Comparison of ENCODE assay signal across 23 cellular contexts in genomic region chr22:46590334-46590733, GRCh38. TPM values are rescaled to one million over a fixed set of nuclear protein-coding genes. Genes with fewer than 3 reads are reported as not detected.
A peak's percentile ranks its signal among the peaks of the same experiment; 100 is the strongest.
DNase-seq lines count a peak whose midpoint lies in the region; ATAC-seq and TF ChIP-seq lines count a peak whose summit lies in the region.
"Had no signal": no experiment of that assay in that cellular context is flagged by ENCODE, and none has a peak within 500 bp of the region (broad histone marks: within the 10 kb centered on the region; RNA-seq: fewer than 3 reads in every experiment).

No MANE protein-coding gene starts in this region.

- H2BK12ac ChIP-seq in neuronal stem cell (ENCODE audit: low read length), result no peak overlapping the region

- no peak overlapping the region for H4K8ac ChIP-seq in neuronal stem cell (ENCODE audit: low read depth, low read length)

- ATAC-seq in GM23338, result no peak
- no peak for ATAC-seq in WTC11
- peak; percentile 77 for ATAC-seq in left ventricle myocardium superior
- ATAC-seq in activated T-cell treated with anti-CD3 and anti-CD28 coated beads, Interleukin-2, amount 50 U/mL, for 72 hours (replicated peaks in 1 of 2), result no peak
- ATAC-seq in HG03457 (IDR thresholded peaks at IDR 0.05; ENCODE audit: unreplicated experiment), result no peak
- ATAC-seq: activated T-cell treated with anti-CD3 and anti-CD28 coated beads, Interleukin-2, amount 50 U/mL, for 4 hours; Panc1 had no signal

- H3K4me1 ChIP-seq in GM23338 (ENCODE audit: insufficient read depth) (peaks cover 3% of the 10 kb centered on the region; the same call in 1 of the 2 replicates), neuronal stem cell (ENCODE audit: control insufficient read depth in 2 of 2, insufficient read depth in 1 of 2, low read depth in 1 of 2, low read length in 2 of 2) (peaks cover 0 to 9% of the 10 kb centered on the region in 2 donors)

- H3K79me2 ChIP-seq in GM23338 (replicated peaks; ENCODE audit: insufficient read depth), result peaks cover 14% of the 10 kb centered on the region

- no peak overlapping the region for H2BK5ac ChIP-seq in neuronal stem cell (ENCODE audit: low read length)

- H3K27me3 ChIP-seq in GM23338 (ENCODE audit: insufficient read depth) (no peaks in the 10 kb centered on the region), neuronal stem cell (ENCODE audit: control insufficient read depth in 3 of 3, insufficient read depth in 3 of 3, low read depth in 1 of 3, low read length in 3 of 3) (peaks cover 0 to 3% (median 0%) of the 10 kb centered on the region in 3 experiments)
- H3K27me3 ChIP-seq: brain microvascular endothelial cell, sigmoid colon, testis had no signal

- H3K18ac ChIP-seq in neuronal stem cell (ENCODE audit: low read length), result peak overlapping the region; percentile 59

- H2AK5ac ChIP-seq in neuronal stem cell (ENCODE audit: low read depth, low read length), result peak overlapping the region; percentile 28

- no peak overlapping the region for H3K4me3 Mint-ChIP-seq in GM23338
- H3K4me3 Mint-ChIP-seq in WTC11, result no peak overlapping the region
- no peak overlapping the region for H3K4me3 Mint-ChIP-seq in activated T-cell treated with anti-CD3 and anti-CD28 coated beads, Interleukin-2, amount 50 U/mL, for 72 hours
- H3K4me3 Mint-ChIP-seq: activated CD4-positive, alpha-beta memory T cell treated with anti-CD3 and anti-CD28 coated beads for 36 hours; activated naive CD8-positive, alpha-beta T cell; activated T-cell treated with anti-CD3 and anti-CD28 coated beads, Interleukin-2, amount 50 U/mL, for 4 hours; mesothelial cell of epicardium had no signal

- peaks cover 21% of the 10 kb centered on the region for H3K79me1 ChIP-seq in neuronal stem cell (ENCODE audit: low read depth, low read length)

- H2BK120ac ChIP-seq in neuronal stem cell (ENCODE audit: low read depth, low read length), result no peak overlapping the region

- H3K4me1 Mint-ChIP-seq in GM23338, result peaks cover 38% of the 10 kb centered on the region
- H3K4me1 Mint-ChIP-seq in WTC11, result peaks cover 22% of the 10 kb centered on the region
- H3K4me1 Mint-ChIP-seq in activated T-cell treated with anti-CD3 and anti-CD28 coated beads, Interleukin-2, amount 50 U/mL, for 72 hours (ENCODE audit: low read depth), result peaks cover 41% of the 10 kb centered on the region

- no peak overlapping the region for H3K9ac ChIP-seq in neuronal stem cell (ENCODE audit: low read depth, low read length, poor library complexity)

- no peak overlapping the region for H3K23ac ChIP-seq in neuronal stem cell (ENCODE audit: low read depth, low read length, poor library complexity)

- no peaks in the 10 kb centered on the region for H3K9me2 ChIP-seq in GM23338 (ENCODE audit: insufficient read depth)

- no peak overlapping the region; the same call in 1 of the 2 replicates for H3K27ac Mint-ChIP-seq in GM23338
- H3K27ac Mint-ChIP-seq in WTC11, result peak overlapping the region; percentile 63; the same call in 1 of the 2 replicates
- no peak overlapping the region for H3K27ac Mint-ChIP-seq in activated T-cell treated with anti-CD3 and anti-CD28 coated beads, Interleukin-2, amount 50 U/mL, for 72 hours
- H3K27ac Mint-ChIP-seq: activated CD4-positive, alpha-beta memory T cell treated with anti-CD3 and anti-CD28 coated beads for 36 hours had no signal

- H3K14ac ChIP-seq in neuronal stem cell (ENCODE audit: low read length), result no peak overlapping the region

- H3K36me3 ChIP-seq in GM23338 (ENCODE audit: insufficient read depth) (no peaks in the 10 kb centered on the region), neuronal stem cell (replicated peaks in 1 of 2; ENCODE audit: control insufficient read depth in 2 of 2, insufficient read depth in 2 of 2, low read length in 2 of 2) (no peaks in the 10 kb centered on the region)
- H3K36me3 ChIP-seq: brain microvascular endothelial cell, sigmoid colon had no signal

- H4K91ac ChIP-seq in neuronal stem cell (ENCODE audit: low read depth, low read length, poor library complexity), result no peak overlapping the region

- H3K4me2 ChIP-seq in GM23338 (no peak overlapping the region), neuronal stem cell (ENCODE audit: insufficient read depth, low read length, poor library complexity, severe bottlenecking) (no peak overlapping the region)

- no peak for DNase-seq in GM23338 (ENCODE audit: low spot score)
- peak; percentile 10 for DNase-seq in WTC11 (ENCODE audit: low spot score)
- peak; percentile 85 for DNase-seq in left ventricle myocardium superior
- no peak for DNase-seq in neuronal stem cell (ENCODE audit: low spot score)
- no peak for DNase-seq in activated T-cell treated with anti-CD3 and anti-CD28 coated beads, Interleukin-2, amount 50 U/mL, for 72 hours
- DNase-seq in DMS153 treated with DMSO at 0.1 percent for 48 hours (lab: John Stamatoyannopoulos, UW; ENCODE audit: unreplicated experiment), result no peak
- DNase-seq in hepatic stellate cell (ENCODE audit: low spot score), result no peak
- DNase-seq: activated CD4-positive, alpha-beta memory T cell treated with anti-CD3 and anti-CD28 coated beads for 36 hours; activated T-cell treated with anti-CD3 and anti-CD28 coated beads, Interleukin-2, amount 50 U/mL, for 4 hours; brain microvascular endothelial cell; KG1; NCI-H1092; NCI-H2107; NCI-H774; nucleus accumbens; sigmoid colon; stimulated activated CD4-positive, alpha-beta T cell treated with anti-CD3 and anti-CD28 coated beads, Interleukin-2, amount 100 ng/mL, for 24 hours; testis had no signal

- no peak overlapping the region for H3K4ac ChIP-seq in neuronal stem cell (ENCODE audit: low read length)

- H4K20me1 ChIP-seq in GM23338 (replicated peaks; ENCODE audit: insufficient read depth), result no peaks in the 10 kb centered on the region; the same call in 1 of the 2 replicates

- H3K9me3 Mint-ChIP-seq in GM23338 (no peaks in the 10 kb centered on the region), WTC11 (no peaks in the 10 kb centered on the region)
- no peaks in the 10 kb centered on the region for H3K9me3 Mint-ChIP-seq in activated T-cell treated with anti-CD3 and anti-CD28 coated beads, Interleukin-2, amount 50 U/mL, for 72 hours
- H3K9me3 Mint-ChIP-seq: activated CD4-positive, alpha-beta memory T cell treated with anti-CD3 and anti-CD28 coated beads for 36 hours; activated T-cell treated with anti-CD3 and anti-CD28 coated beads, Interleukin-2, amount 50 U/mL, for 4 hours; mesothelial cell of epicardium had no signal

- no peak overlapping the region for H2BK15ac ChIP-seq in neuronal stem cell (ENCODE audit: low read length)

- CTCF ChIA-PET in WTC11 (lab: Charles Lee), result interaction anchor here (1.0 to 2.9 kb wide), 2 partner anchors 26 to 223 kb away, joined by 6 to 12 read pairs; no protein-coding TSS in a partner anchor

- H3F3A ChIP-seq in GM23338 (replicated peaks; ENCODE audit: low read depth), result no peaks in the 10 kb centered on the region

- H3K27ac ChIP-seq in GM23338 (ENCODE audit: low read depth) (0 out of 2 replicates have a peak overlapping the region, but pooled peaks have one; percentile 39), neuronal stem cell (replicated peaks; ENCODE audit: low read length) (no peak overlapping the region)
- H3K27ac ChIP-seq: brain microvascular endothelial cell, sigmoid colon, SK-N-MC, testis had no signal

- H3K36me3 Mint-ChIP-seq in GM23338 (ENCODE audit: low read depth) (no peaks in the 10 kb centered on the region), WTC11 (no peaks in the 10 kb centered on the region)
- H3K36me3 Mint-ChIP-seq in activated T-cell treated with anti-CD3 and anti-CD28 coated beads, Interleukin-2, amount 50 U/mL, for 72 hours (ENCODE audit: insufficient read depth in 2 of 2), result no peaks in the 10 kb centered on the region
- H3K36me3 Mint-ChIP-seq: activated CD4-positive, alpha-beta memory T cell treated with anti-CD3 and anti-CD28 coated beads for 36 hours; activated naive CD8-positive, alpha-beta T cell; mesothelial cell of epicardium had no signal

- intact Hi-C loops in left ventricle myocardium superior (cut with micrococcal nuclease), result no loop called here

- POLR2A ChIA-PET in WTC11 (lab: Charles Lee), result no interaction called here

- TF ChIP-seq CTCF in GM23338 (conservative IDR thresholded peaks at IDR 0.05; ENCODE audit: low read depth in 2 of 2) (no peak), WTC11 (IDR thresholded peaks at IDR 0.05) (no peak)

- H3K4me3 ChIP-seq in GM23338, result no peak overlapping the region
- no peak overlapping the region for H3K4me3 ChIP-seq in neuronal stem cell (ENCODE audit: low read length in 2 of 2)
- H3K4me3 ChIP-seq: sigmoid colon, SK-N-MC, testis had no signal

- H3K27me3 Mint-ChIP-seq in GM23338 (ENCODE audit: insufficient read depth, low read depth, poor library complexity), result peaks cover 5% of the 10 kb centered on the region
- H3K27me3 Mint-ChIP-seq in WTC11 (ENCODE audit: low read depth), result no peaks in the 10 kb centered on the region
- no peaks in the 10 kb centered on the region for H3K27me3 Mint-ChIP-seq in activated T-cell treated with anti-CD3 and anti-CD28 coated beads, Interleukin-2, amount 50 U/mL, for 72 hours (ENCODE audit: low read depth)
- H3K27me3 Mint-ChIP-seq: activated CD4-positive, alpha-beta memory T cell treated with anti-CD3 and anti-CD28 coated beads for 36 hours; activated naive CD8-positive, alpha-beta T cell had no signal

- no peaks in the 10 kb centered on the region for H3K9me3 ChIP-seq in neuronal stem cell (replicated peaks in 1 of 2; ENCODE audit: control insufficient read depth in 2 of 2, insufficient read depth in 1 of 2, low read depth in 1 of 2, low read length in 2 of 2)
- H3K9me3 ChIP-seq: sigmoid colon, testis had no signal

- WGBS in neuronal stem cell (ENCODE audit: extremely low coverage in 2 of 2, insufficient read length in 2 of 2, insufficient replicate concordance in 1 of 2), 2 donors, result no CpG with 5 or more reads among the region's 11 CpGs

- no peak overlapping the region for H2AFZ ChIP-seq in GM23338
- H2AFZ ChIP-seq in neuronal stem cell (ENCODE audit: low read length), result no peak overlapping the region

TF ChIP-seq in GM23338, 12 proteins besides CTCF, POLR2A, EP300 and RAD21 (continues in another document):
- no peak for TF ChIP-seq EZH2phosphoT487 (IDR thresholded peaks at IDR 0.05; ENCODE audit: unreplicated experiment)

TF ChIP-seq in WTC11, 78 proteins besides CTCF, POLR2A, EP300 and RAD21 (continues in another document):
- TF ChIP-seq TP53 (CRISPR knock-in tag; IDR thresholded peaks at IDR 0.05), result no peak

RNA-seq across cellular contexts. Expression of gene GRAMD4, which starts 29.9 kb away (rescaled TPM):
- 19.7 and 81.8 TPM in 2 replicates for total RNA-seq in GM23338 (2014; rRNA removed; shearing (Covaris generic))
- polyA plus RNA-seq in GM23338 (2016; fragmentation: Nextera tagmentation; extraction: Ambion mirVana), result 2.7 and 3.1 TPM in 2 replicates
- total RNA-seq in WTC11 (2021) (32.8 to 41.0 TPM (median 33.1 TPM) in 3 replicates), left ventricle myocardium superior (94.0 TPM)
- polyA plus RNA-seq in neuronal stem cell (2013, experiment 1 of 2), result 13.1 TPM
- 11.3 TPM for polyA plus RNA-seq in neuronal stem cell (2013, experiment 2 of 2)
- total RNA-seq in activated T-cell treated with anti-CD3 and anti-CD28 coated beads, Interleukin-2, amount 50 U/mL, for 72 hours, result 10 to 100 TPM; 42.8 to 53.5 TPM

RNA-seq across cellular contexts. Expression of gene CELSR1, which starts 52.9 kb away (rescaled TPM):
- total RNA-seq in GM23338 (2014; rRNA removed; shearing (Covaris generic)), result 20.4 and 21.0 TPM in 2 replicates
- 4.8 and 6.1 TPM in 2 replicates for polyA plus RNA-seq in GM23338 (2016; fragmentation: Nextera tagmentation; extraction: Ambion mirVana)
- 16.8 to 20.8 TPM (median 19.9 TPM) in 3 replicates for total RNA-seq in WTC11 (2021)
- 9.7 TPM for total RNA-seq in left ventricle myocardium superior
- 6.6 TPM for polyA plus RNA-seq in neuronal stem cell (2013, experiment 1 of 2)
- polyA plus RNA-seq in neuronal stem cell (2013, experiment 2 of 2), result 7.3 TPM
- 1 to 10 TPM in 1 of 2 donors, under 1 TPM in 1; 0.83 to 1.3 TPM for total RNA-seq in activated T-cell treated with anti-CD3 and anti-CD28 coated beads, Interleukin-2, amount 50 U/mL, for 72 hours

Comparison
In these comparisons a context has a peak if more than half of its experiments do, and no peak if none do; other contexts are left out.
1. DNase-seq: peak in WTC11 (single experiment) and left ventricle myocardium superior (single experiment); none in GM23338 (single experiment), neuronal stem cell (single experiment), activated T-cell treated with anti-CD3 and anti-CD28 coated beads, Interleukin-2, amount 50 U/mL, for 72 hours (0 of 2), DMS153 treated with DMSO at 0.1 percent for 48 hours (single experiment) and hepatic stellate cell (single experiment).